Comparison of ENCODE assay signal across 7 cellular contexts in the genomic region with DNA sequence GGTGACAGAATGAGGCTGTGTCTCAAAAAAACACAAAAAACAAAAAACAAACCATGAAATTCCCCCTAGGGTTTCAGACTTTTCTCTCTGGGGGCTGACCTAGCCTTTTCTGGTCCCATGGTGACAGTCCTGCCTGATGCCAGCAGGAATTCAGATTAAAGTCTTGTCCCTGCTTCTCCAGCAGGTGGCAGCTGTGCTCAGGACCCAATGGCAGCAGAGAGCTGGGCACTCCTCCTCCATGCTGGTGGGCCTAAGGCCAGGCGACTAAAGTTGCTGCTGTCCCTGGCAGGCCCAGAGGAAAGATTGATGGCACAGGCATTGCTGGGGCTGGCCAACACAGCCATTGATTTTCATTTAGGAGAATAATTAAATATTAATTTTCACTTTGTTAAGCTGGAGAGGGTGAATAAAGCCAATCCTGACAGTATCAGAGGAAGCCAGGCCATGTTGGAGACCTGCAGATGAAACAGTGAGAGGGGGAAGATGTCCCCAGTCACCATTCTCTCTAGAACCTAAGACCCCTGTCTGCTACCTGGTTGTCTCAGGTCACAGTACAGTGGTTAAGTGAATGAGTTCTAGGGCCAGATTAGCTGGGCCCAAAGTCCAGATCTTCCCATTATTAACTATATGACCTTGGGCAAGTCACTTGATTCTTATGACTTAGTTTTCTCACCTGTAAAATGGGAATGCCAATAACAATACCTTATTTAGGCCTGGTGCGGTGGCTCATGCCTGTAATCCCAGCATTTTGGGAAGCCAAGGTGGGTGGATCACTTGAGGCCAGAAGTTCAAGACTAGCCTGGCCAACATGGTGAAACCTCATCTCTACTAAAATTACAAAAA. TPM values are rescaled to one million over a fixed set of nuclear protein-coding genes. Genes with fewer than 3 reads are reported as not detected.
DNase-seq lines count a peak whose midpoint lies in the region; ATAC-seq and TF ChIP-seq lines count a peak whose summit lies in the region.

No MANE protein-coding gene starts in this region.

- ATAC-seq in esophagus mucosa (peak; percentile 84), natural killer cell (peak; percentile 87 to 100 (median 98))

- intact Hi-C loops in natural killer cell (cut with micrococcal nuclease), result loop anchor here (5.0 to 10.0 kb wide), 3 partner anchors 162 to 362 kb away; a partner anchor contains a TSS

- H3K9me3 Mint-ChIP-seq in natural killer cell, result no peaks in the 10 kb centered on the region

- TF ChIP-seq CTCF in GM12875 (IDR thresholded peaks at IDR 0.05; ENCODE audit: borderline replicate concordance, insufficient read depth, low read depth, low read length), result peak; percentile 86
- peak; percentile 74 for TF ChIP-seq CTCF in natural killer cell (IDR thresholded peaks at IDR 0.05)

- peak; percentile 77 for DNase-seq in HPDE6-E6E7 (ENCODE audit: extremely low spot score)
- peak; percentile 49 for DNase-seq in NT2/D1 (ENCODE audit: low read depth, low spot score)
- DNase-seq in activated CD8-positive, alpha-beta memory T cell treated with anti-CD3 and anti-CD28 coated beads, Interleukin-2, amount 50 U/mL, for 4 hours, result peak; percentile 59
- DNase-seq in natural killer cell, result peak; percentile 53
- peak in 35 of 49 donors; percentile 2 to 67 (median 41) for DNase-seq in substantia nigra (lab: John Stamatoyannopoulos, UW)

- no peak overlapping the region for H3K27ac Mint-ChIP-seq in natural killer cell

- H3K36me3 Mint-ChIP-seq in natural killer cell, result no peaks in the 10 kb centered on the region

- H3K4me3 Mint-ChIP-seq in natural killer cell, result no peak overlapping the region

- H3K36me3 ChIP-seq in NT2/D1 (ENCODE audit: insufficient read depth, insufficient read length, low read length), result no peaks in the 10 kb centered on the region

- no peaks in the 10 kb centered on the region for H3K4me1 ChIP-seq in NT2/D1 (ENCODE audit: insufficient read depth, insufficient read length)

- no peaks in the 10 kb centered on the region for H3K9me3 ChIP-seq in NT2/D1 (ENCODE audit: insufficient read depth, low read length)

- no peak overlapping the region for H3K4me3 ChIP-seq in GM12875 (ENCODE audit: low read depth, low read length)
- no peak overlapping the region for H3K4me3 ChIP-seq in NT2/D1 (ENCODE audit: insufficient read length, low read depth)

- no peak overlapping the region for H3K27ac ChIP-seq in substantia nigra (ENCODE audit: low read depth, low read length, poor library complexity, severe bottlenecking)

- H3K27me3 ChIP-seq in NT2/D1 (ENCODE audit: insufficient read depth, insufficient read length), result peaks cover 28% of the 10 kb centered on the region

- H3K27me3 Mint-ChIP-seq in natural killer cell (ENCODE audit: low read depth in 2 of 2), result no peaks in the 10 kb centered on the region

- no peak overlapping the region for H3K9ac ChIP-seq in NT2/D1 (ENCODE audit: insufficient read length, low read depth)

- no peaks in the 10 kb centered on the region for H3K4me1 Mint-ChIP-seq in natural killer cell

RNA-seq across cellular contexts. Expression of a gene that starts 7.1 kb away (rescaled TPM):
- total RNA-seq in esophagus mucosa (not detected), natural killer cell (1 to 10 TPM; 2.6 to 3.2 (median 2.8) TPM)

RNA-seq across cellular contexts. Expression of a gene that starts 40.5 kb away (rescaled TPM):
- total RNA-seq in esophagus mucosa (32.6 TPM), natural killer cell (100 to 1,000 TPM; 132 to 135 (median 132) TPM)
